In genomic region chr16:1033128-1033679, GRCh38 we compare ENCODE assay signal across 25 cellular contexts. TPM values are rescaled to one million over a fixed set of nuclear protein-coding genes. Genes with fewer than 3 reads are reported as not detected.
DNase-seq lines count a peak whose midpoint lies in the region; FAIRE-seq and TF ChIP-seq lines count a peak whose summit lies in the region.
"Had no signal": no experiment of that assay in that cellular context is flagged by ENCODE, and none has a peak within 500 bp of the region (broad histone marks: within the 10 kb centered on the region; RNA-seq: fewer than 3 reads in every experiment).

No MANE protein-coding gene starts in this region.

- H3K4me3 Mint-ChIP-seq in activated naive CD4-positive, alpha-beta T cell treated with anti-CD3 and anti-CD28 coated beads for 36 hours: no peak overlapping the region
- no peak overlapping the region for H3K4me3 Mint-ChIP-seq in activated T-helper 1 cell treated with anti-CD3 and anti-CD28 coated beads, Interleukin-12 subunit alpha, Interleukin-12 subunit beta, Interleukin-2, Interleukin-4 antibody, amounts not matched to agents 30 ng/mL and 10 ng/mL and 1 ng/mL, durations not matched to agents 14 hours and 24 hours and 36 hours
- H3K4me3 Mint-ChIP-seq: CD4-positive, alpha-beta memory T cell; H9; HFFc6 had no signal

- H3K9me3 Mint-ChIP-seq in activated naive CD4-positive, alpha-beta T cell treated with anti-CD3 and anti-CD28 coated beads for 36 hours: no peaks in the 10 kb centered on the region
- no peaks in the 10 kb centered on the region for H3K9me3 Mint-ChIP-seq in activated T-helper 1 cell treated with anti-CD3 and anti-CD28 coated beads, Interleukin-12 subunit alpha, Interleukin-12 subunit beta, Interleukin-2, Interleukin-4 antibody, amounts not matched to agents 30 ng/mL and 10 ng/mL and 1 ng/mL, durations not matched to agents 14 hours and 24 hours and 36 hours
- H3K9me3 Mint-ChIP-seq: CD4-positive, alpha-beta memory T cell; H9; HFFc6 had no signal

- CTCF ChIA-PET in activated naive CD4-positive, alpha-beta T cell treated with anti-CD3 and anti-CD28 coated beads for 36 hours (lab: Charles Lee): no interaction called here

- H3K14ac ChIP-seq in neuronal stem cell (ENCODE audit: low read length): peak overlapping the region; percentile 14

- peaks cover 4% of the 10 kb centered on the region for H3K79me1 ChIP-seq in neuronal stem cell (ENCODE audit: low read depth, low read length)

- no peak overlapping the region for H2BK120ac ChIP-seq in neuronal stem cell (ENCODE audit: low read depth, low read length)

- H3K4me2 ChIP-seq in neuronal stem cell (ENCODE audit: insufficient read depth, low read length, poor library complexity, severe bottlenecking): no peak overlapping the region

- H3K4me1 Mint-ChIP-seq in activated naive CD4-positive, alpha-beta T cell treated with anti-CD3 and anti-CD28 coated beads for 36 hours (ENCODE audit: low read depth): peaks cover 5% of the 10 kb centered on the region
- H3K4me1 Mint-ChIP-seq in activated T-helper 1 cell treated with anti-CD3 and anti-CD28 coated beads, Interleukin-12 subunit alpha, Interleukin-12 subunit beta, Interleukin-2, Interleukin-4 antibody, amounts not matched to agents 30 ng/mL and 10 ng/mL and 1 ng/mL, durations not matched to agents 14 hours and 24 hours and 36 hours (ENCODE audit: low read depth): no peaks in the 10 kb centered on the region
- H3K4me1 Mint-ChIP-seq: H9 had no signal

- peak; percentile 95 for FAIRE-seq in HTR-8/SVneo (lab: Jason Lieb, UNC)
- FAIRE-seq in bronchial epithelial cell (lab: Jason Lieb, UNC): peak; percentile 94
- peak; percentile 85 for FAIRE-seq in urothelium cell line (lab: Jason Lieb, UNC)
- FAIRE-seq: GM12892 had no signal

- H3K4me1 ChIP-seq in neuronal stem cell (ENCODE audit: control insufficient read depth in 2 of 2, insufficient read depth in 1 of 2, low read depth in 1 of 2, low read length in 2 of 2): peaks cover 0 to 9% of the 10 kb centered on the region in 2 donors
- peaks cover 0 to 10% of the 10 kb centered on the region in 2 donors for H3K4me1 ChIP-seq in right atrium auricular region
- no peaks in the 10 kb centered on the region for H3K4me1 ChIP-seq in prostate gland (replicated peaks)

- H4K8ac ChIP-seq in neuronal stem cell (ENCODE audit: low read depth, low read length): peak overlapping the region; percentile 86

- TF ChIP-seq CTCF in bronchial epithelial cell (IDR thresholded peaks at IDR 0.05; ENCODE audit: insufficient read depth, low read length, severe bottlenecking) (no peak), right atrium auricular region (IDR thresholded peaks at IDR 0.05) (no peak), prostate gland (IDR thresholded peaks at IDR 0.05) (no peak)

- no peak overlapping the region for H3K18ac ChIP-seq in neuronal stem cell (ENCODE audit: low read length)

- H3K27ac ChIP-seq in neuronal stem cell (replicated peaks; ENCODE audit: low read length) (no peak overlapping the region), right atrium auricular region (no peak overlapping the region), prostate gland (no peak overlapping the region)
- H3K27ac ChIP-seq: GM23248 had no signal

- no peak overlapping the region for H3K27ac Mint-ChIP-seq in activated naive CD4-positive, alpha-beta T cell treated with anti-CD3 and anti-CD28 coated beads for 36 hours
- H3K27ac Mint-ChIP-seq in activated T-helper 1 cell treated with anti-CD3 and anti-CD28 coated beads, Interleukin-12 subunit alpha, Interleukin-12 subunit beta, Interleukin-2, Interleukin-4 antibody, amounts not matched to agents 30 ng/mL and 10 ng/mL and 1 ng/mL, durations not matched to agents 14 hours and 24 hours and 36 hours: no peak overlapping the region
- H3K27ac Mint-ChIP-seq: CD4-positive, alpha-beta memory T cell; H9; HFFc6 had no signal

- H2BK15ac ChIP-seq in neuronal stem cell (ENCODE audit: low read length): no peak overlapping the region

- no peaks in the 10 kb centered on the region for H3K27me3 ChIP-seq in bronchial epithelial cell (ENCODE audit: control insufficient read depth, insufficient read depth, low read length)
- peaks cover 0 to 14% (median 0%) of the 10 kb centered on the region in 3 experiments for H3K27me3 ChIP-seq in neuronal stem cell (ENCODE audit: control insufficient read depth in 3 of 3, insufficient read depth in 3 of 3, low read depth in 1 of 3, low read length in 3 of 3)
- H3K27me3 ChIP-seq in right atrium auricular region: no peaks in the 10 kb centered on the region
- H3K27me3 ChIP-seq in prostate gland (replicated peaks; ENCODE audit: insufficient read depth): peaks cover 6% of the 10 kb centered on the region

- H3K27me3 Mint-ChIP-seq in activated naive CD4-positive, alpha-beta T cell treated with anti-CD3 and anti-CD28 coated beads for 36 hours (ENCODE audit: low read depth): peaks cover 6% of the 10 kb centered on the region
- no peaks in the 10 kb centered on the region for H3K27me3 Mint-ChIP-seq in activated T-helper 1 cell treated with anti-CD3 and anti-CD28 coated beads, Interleukin-12 subunit alpha, Interleukin-12 subunit beta, Interleukin-2, Interleukin-4 antibody, amounts not matched to agents 30 ng/mL and 10 ng/mL and 1 ng/mL, durations not matched to agents 14 hours and 24 hours and 36 hours (ENCODE audit: insufficient read depth)

- no peak overlapping the region for H4K91ac ChIP-seq in neuronal stem cell (ENCODE audit: low read depth, low read length, poor library complexity)

- intact Hi-C loops in activated naive CD4-positive, alpha-beta T cell treated with anti-CD3 and anti-CD28 coated beads for 36 hours (cut with micrococcal nuclease): no loop called here
- intact Hi-C loops in activated T-helper 1 cell treated with anti-CD3 and anti-CD28 coated beads, Interleukin-12 subunit alpha, Interleukin-12 subunit beta, Interleukin-2, Interleukin-4 antibody, amounts not matched to agents 30 ng/mL and 10 ng/mL and 1 ng/mL, durations not matched to agents 14 hours and 24 hours and 36 hours (cut with micrococcal nuclease): no loop called here
- intact Hi-C loops in prostate gland (cut with DNase I): no loop called here

- no peak overlapping the region for H2AK5ac ChIP-seq in neuronal stem cell (ENCODE audit: low read depth, low read length)

- 100% methylated on average over 2 of the region's 3 CpGs; no CpG with 5 or more reads in 1 of the 2 donors for WGBS in neuronal stem cell (ENCODE audit: extremely low coverage in 2 of 2, insufficient read length in 2 of 2, insufficient replicate concordance in 1 of 2), 2 donors
- WGBS in prostate gland: 98% methylated on average over 3 of the region's 3 CpGs

- peak overlapping the region; percentile 60 for H3K23ac ChIP-seq in neuronal stem cell (ENCODE audit: low read depth, low read length, poor library complexity)

- H3K9ac ChIP-seq in neuronal stem cell (ENCODE audit: low read depth, low read length, poor library complexity): peak overlapping the region; percentile 72
- H3K9ac ChIP-seq: GM23248 had no signal

- H2BK5ac ChIP-seq in neuronal stem cell (ENCODE audit: low read length): no peak overlapping the region

- peaks cover 0 to 4% of the 10 kb centered on the region in 2 donors for H3K9me3 ChIP-seq in neuronal stem cell (replicated peaks in 1 of 2; ENCODE audit: control insufficient read depth in 2 of 2, insufficient read depth in 1 of 2, low read depth in 1 of 2, low read length in 2 of 2)
- H3K9me3 ChIP-seq in right atrium auricular region: no peaks in the 10 kb centered on the region
- H3K9me3 ChIP-seq in prostate gland: no peaks in the 10 kb centered on the region

- no peak overlapping the region for H3K4me3 ChIP-seq in bronchial epithelial cell (ENCODE audit: low read depth, low read length)
- peak overlapping the region in 1 of 2 donors; percentile 27 for H3K4me3 ChIP-seq in neuronal stem cell (ENCODE audit: low read length in 2 of 2)
- no peak overlapping the region for H3K4me3 ChIP-seq in right atrium auricular region
- no peak overlapping the region for H3K4me3 ChIP-seq in prostate gland
- H3K4me3 ChIP-seq: GM23248 had no signal

- no peak for DNase-seq in HTR-8/SVneo (ENCODE audit: insufficient read length, low spot score)
- DNase-seq in bronchial epithelial cell (ENCODE audit: low read depth): no peak
- no peak for DNase-seq in neuronal stem cell (ENCODE audit: low spot score)
- no peak for DNase-seq in urothelium cell line (ENCODE audit: low spot score)
- DNase-seq in right atrium auricular region (ENCODE audit: low spot score): no peak
- no peak for DNase-seq in activated naive CD4-positive, alpha-beta T cell treated with anti-CD3 and anti-CD28 coated beads for 36 hours
- DNase-seq in activated T-helper 1 cell treated with anti-CD3 and anti-CD28 coated beads, Interleukin-12 subunit alpha, Interleukin-12 subunit beta, Interleukin-2, Interleukin-4 antibody, amounts not matched to agents 30 ng/mL and 10 ng/mL and 1 ng/mL, durations not matched to agents 14 hours and 24 hours and 36 hours (ENCODE audit: low spot score): no peak
- no peak for DNase-seq in prostate gland (ENCODE audit: low spot score)
- DNase-seq: C1 segment of cervical spinal cord; Calu3; CD4-positive, alpha-beta memory T cell; COR-L47; DMS53; DMS79 treated with DMSO at 0.1 percent for 48 hours; GF-D8; GM23248; H9; HFFc6 had no signal

- H3K4ac ChIP-seq in neuronal stem cell (ENCODE audit: low read length): no peak overlapping the region

- H3K36me3 ChIP-seq in bronchial epithelial cell (ENCODE audit: control insufficient read depth, insufficient read depth, low read length) (no peaks in the 10 kb centered on the region), neuronal stem cell (replicated peaks in 1 of 2; ENCODE audit: control insufficient read depth in 2 of 2, insufficient read depth in 2 of 2, low read length in 2 of 2) (no peaks in the 10 kb centered on the region), right atrium auricular region (no peaks in the 10 kb centered on the region), prostate gland (no peaks in the 10 kb centered on the region)

- H3K36me3 Mint-ChIP-seq in activated naive CD4-positive, alpha-beta T cell treated with anti-CD3 and anti-CD28 coated beads for 36 hours (ENCODE audit: low read depth): no peaks in the 10 kb centered on the region
- H3K36me3 Mint-ChIP-seq in activated T-helper 1 cell treated with anti-CD3 and anti-CD28 coated beads, Interleukin-12 subunit alpha, Interleukin-12 subunit beta, Interleukin-2, Interleukin-4 antibody, amounts not matched to agents 30 ng/mL and 10 ng/mL and 1 ng/mL, durations not matched to agents 14 hours and 24 hours and 36 hours (ENCODE audit: low read depth): no peaks in the 10 kb centered on the region
- H3K36me3 Mint-ChIP-seq: CD4-positive, alpha-beta memory T cell had no signal

- no peak for TF ChIP-seq POLR2A in prostate gland (IDR thresholded peaks at IDR 0.05)

- H2AFZ ChIP-seq in neuronal stem cell (ENCODE audit: low read length): no peak overlapping the region
- H2AFZ ChIP-seq: GM23248 had no signal

- H2BK12ac ChIP-seq in neuronal stem cell (ENCODE audit: low read length): no peak overlapping the region

RNA-seq across cellular contexts. Expression of gene SSTR5, which starts 39.3 kb away (rescaled TPM):
- not detected in 2 replicates for total RNA-seq in bronchial epithelial cell
- not detected for polyA plus RNA-seq in neuronal stem cell (2013, experiment 1 of 2)
- polyA plus RNA-seq in neuronal stem cell (2013, experiment 2 of 2): not detected
- 10 to 100 TPM in 1 of 2 donors, 1 to 10 TPM in 1; 2.7 to 14.1 TPM for total RNA-seq in right atrium auricular region
- total RNA-seq in activated naive CD4-positive, alpha-beta T cell treated with anti-CD3 and anti-CD28 coated beads for 36 hours: not detected
- total RNA-seq in activated T-helper 1 cell treated with anti-CD3 and anti-CD28 coated beads, Interleukin-12 subunit alpha, Interleukin-12 subunit beta, Interleukin-2, Interleukin-4 antibody, amounts not matched to agents 30 ng/mL and 10 ng/mL and 1 ng/mL, durations not matched to agents 14 hours and 24 hours and 36 hours: not detected in 2 replicates
- total RNA-seq in prostate gland: 1 to 10 TPM; 1.1 to 1.8 TPM
- total RNA-seq: A172; A673; Calu3; CD4-positive, alpha-beta memory T cell; Daoy; G401; GM23248; H4; HFFc6 had no signal
- polyA plus RNA-seq: BJ; CD4-positive, alpha-beta memory T cell; GM23248 had no signal

RNA-seq across cellular contexts. Expression of gene SOX8, which starts 51.6 kb away (rescaled TPM):
- under 0.01 TPM in 2 replicates for total RNA-seq in bronchial epithelial cell
- 5.1 TPM for polyA plus RNA-seq in neuronal stem cell (2013, experiment 1 of 2)
- polyA plus RNA-seq in neuronal stem cell (2013, experiment 2 of 2): 5.2 TPM
- total RNA-seq in right atrium auricular region: 1 to 10 TPM; 1.0 to 1.6 TPM
- total RNA-seq in activated naive CD4-positive, alpha-beta T cell treated with anti-CD3 and anti-CD28 coated beads for 36 hours: 1 to 10 TPM in 1 of 2 experiments, under 1 TPM in 1; 0.74 to 1.0 TPM
- 0.47 and 0.61 TPM in 2 replicates for total RNA-seq in activated T-helper 1 cell treated with anti-CD3 and anti-CD28 coated beads, Interleukin-12 subunit alpha, Interleukin-12 subunit beta, Interleukin-2, Interleukin-4 antibody, amounts not matched to agents 30 ng/mL and 10 ng/mL and 1 ng/mL, durations not matched to agents 14 hours and 24 hours and 36 hours
- total RNA-seq in prostate gland: 10 to 100 TPM in 1 of 2 donors, under 1 TPM in 1; 0.59 to 11.9 TPM
